In genomic region chr1:48572632-48573258, GRCh38 we compare ENCODE assay signal across 9 cellular contexts.
DNase-seq lines count a peak whose midpoint lies in the region; ATAC-seq and TF ChIP-seq lines count a peak whose summit lies in the region.
"Had no signal": no experiment of that assay in that cellular context is flagged by ENCODE, and none has a peak within 500 bp of the region (broad histone marks: within the 10 kb centered on the region; RNA-seq: fewer than 3 reads in every experiment).

No MANE protein-coding gene starts in this region.

- no peak for ATAC-seq in activated CD4-positive, alpha-beta T cell treated with anti-CD3 and anti-CD28 coated beads for 36 hours
- ATAC-seq in HG02763 (IDR thresholded peaks at IDR 0.05; ENCODE audit: unreplicated experiment): no peak

- H3K27me3 Mint-ChIP-seq in activated CD4-positive, alpha-beta T cell treated with anti-CD3 and anti-CD28 coated beads for 36 hours: peaks cover 5% of the 10 kb centered on the region

- no peaks in the 10 kb centered on the region for H3K36me3 Mint-ChIP-seq in activated CD4-positive, alpha-beta T cell treated with anti-CD3 and anti-CD28 coated beads for 36 hours (ENCODE audit: low read depth)

- intact Hi-C loops in activated CD4-positive, alpha-beta T cell treated with anti-CD3 and anti-CD28 coated beads for 36 hours (cut with DNase I, micrococcal nuclease): loop anchor here in 1 of 2 experiments (1.0 to 5.0 kb wide), 3 partner anchors 124 to 298 kb away; no protein-coding TSS in a partner anchor

- no peaks in the 10 kb centered on the region for H3K4me1 Mint-ChIP-seq in activated CD4-positive, alpha-beta T cell treated with anti-CD3 and anti-CD28 coated beads for 36 hours

- CTCF ChIA-PET in activated CD4-positive, alpha-beta T cell treated with anti-CD3 and anti-CD28 coated beads for 36 hours (lab: Charles Lee): interaction anchor here (0.6 to 0.9 kb wide), 3 partner anchors 21 to 251 kb away, joined by 3 to 4 read pairs (median 3); no protein-coding TSS in a partner anchor

- POLR2A ChIA-PET in activated CD4-positive, alpha-beta T cell treated with anti-CD3 and anti-CD28 coated beads for 36 hours (lab: Charles Lee): no interaction called here

- no peaks in the 10 kb centered on the region for H3K9me3 Mint-ChIP-seq in activated CD4-positive, alpha-beta T cell treated with anti-CD3 and anti-CD28 coated beads for 36 hours (ENCODE audit: low read depth)

- peak; percentile 60 for TF ChIP-seq CTCF in HFF-Myc (IDR thresholded peaks at IDR 0.05; ENCODE audit: low read depth, low read length, missing control alignments)

- H3K4me3 Mint-ChIP-seq in activated CD4-positive, alpha-beta T cell treated with anti-CD3 and anti-CD28 coated beads for 36 hours: no peak overlapping the region

- no peak overlapping the region for H3K4me3 ChIP-seq in HFF-Myc (replicated peaks; ENCODE audit: low read depth, low read length)
- H3K4me3 ChIP-seq: BLaER1 had no signal

- DNase-seq in activated CD4-positive, alpha-beta T cell treated with anti-CD3 and anti-CD28 coated beads for 36 hours: peak; percentile 49
- no peak for DNase-seq in activated CD4-positive, alpha-beta T cell treated with anti-CD3 and anti-CD28 coated beads, Interleukin-2, amount 50 U/mL, for 4 hours
- DNase-seq in HFF-Myc (ENCODE audit: extremely low read depth, low read depth) (peak; percentile 9), NCI-H146 (lab: John Stamatoyannopoulos, UW) (peak; percentile 70), SKM-1 treated with dmso at 0.1 percent for 144 hours (lab: John Stamatoyannopoulos, UW; ENCODE audit: unreplicated experiment) (peak; percentile 41), fibroblast of the conjunctiva (ENCODE audit: low read depth) (peak; percentile 35), non-pigmented ciliary epithelial cell (ENCODE audit: low read depth) (peak; percentile 17)

- no peak overlapping the region for H3K27ac Mint-ChIP-seq in activated CD4-positive, alpha-beta T cell treated with anti-CD3 and anti-CD28 coated beads for 36 hours

Comparison
In these comparisons a context has a peak if more than half of its experiments do, and no peak if none do; other contexts are left out.
1. DNase-seq: peak in activated CD4-positive, alpha-beta T cell treated with anti-CD3 and anti-CD28 coated beads for 36 hours (single experiment), HFF-Myc (single experiment), NCI-H146 (single experiment), SKM-1 treated with dmso at 0.1 percent for 144 hours (single experiment), fibroblast of the conjunctiva (single experiment) and non-pigmented ciliary epithelial cell (single experiment); none in activated CD4-positive, alpha-beta T cell treated with anti-CD3 and anti-CD28 coated beads, Interleukin-2, amount 50 U/mL, for 4 hours (0 of 2).